1 cellular context compared by ENCODE assay signal in genomic region chrX:130714665-130715064, GRCh38.
TF ChIP-seq lines count a peak whose summit lies in the region.

No MANE protein-coding gene starts in this region.

TF ChIP-seq in liver, 16 proteins besides CTCF, POLR2A, EP300 and RAD21 (continued from another document):
- TF ChIP-seq RXRA (IDR thresholded peaks at IDR 0.05), result no peak
- TF ChIP-seq TAF1 (conservative IDR thresholded peaks at IDR 0.05), result no peak
- TF ChIP-seq GABPA (IDR thresholded peaks at IDR 0.05 in 1 of 2, conservative IDR thresholded peaks at IDR 0.05 in 1 of 2), result no peak
TF ChIP-seq in liver: peak in this region for 0.
